ENCODE assay signal across 1 cellular context in genomic region chr19:6736169-6736916, GRCh38.
TF ChIP-seq lines count a peak whose summit lies in the region.

No MANE protein-coding gene starts in this region.

TF ChIP-seq in HEK293, 187 proteins besides CTCF, POLR2A, EP300 and RAD21 (continued from another document):
- TF ChIP-seq ZNF518A (tag by site-specific recombination; conservative IDR thresholded peaks at IDR 0.05; ENCODE audit: low read depth) (no peak), ZBTB20 (tag by site-specific recombination; IDR thresholded peaks at IDR 0.05) (peak; percentile 40; the same call in 1 of the 2 replicates), ZNF571 (tag by site-specific recombination; IDR thresholded peaks at IDR 0.05) (no peak), SP2 (tag by site-specific recombination; IDR thresholded peaks at IDR 0.05) (peak; percentile 33), ZNF621 (tag by site-specific recombination; IDR thresholded peaks at IDR 0.05) (no peak), ZNF169 (tag by site-specific recombination; IDR thresholded peaks at IDR 0.05) (no peak), ZFP3 (tag by site-specific recombination; IDR thresholded peaks at IDR 0.05; ENCODE audit: low read depth) (peak; percentile 82), ZNF112 (tag by site-specific recombination; IDR thresholded peaks at IDR 0.05) (no peak), ZNF560 (tag by site-specific recombination; IDR thresholded peaks at IDR 0.05; ENCODE audit: borderline replicate concordance) (no peak), GLIS1 (tag by site-specific recombination; IDR thresholded peaks at IDR 0.05) (peak; percentile 13; the same call in 1 of the 2 replicates), ZNF629 (tag by site-specific recombination; IDR thresholded peaks at IDR 0.05) (peak; percentile 61), ZNF660 (tag by site-specific recombination; IDR thresholded peaks at IDR 0.05) (0 out of 2 replicates have a peak, but pooled peaks have one; percentile 9), BCL11B (tag by site-specific recombination; IDR thresholded peaks at IDR 0.05; ENCODE audit: low read depth) (no peak), ZNF701 (tag by site-specific recombination; IDR thresholded peaks at IDR 0.05) (no peak), ZNF18 (tag by site-specific recombination; IDR thresholded peaks at IDR 0.05) (no peak), ZNF140 (tag by site-specific recombination; IDR thresholded peaks at IDR 0.05) (no peak)
TF ChIP-seq in HEK293: peak in this region for 15.
